ENCODE assay signal across 21 cellular contexts in genomic region chr4:186943607-186943908, GRCh38.
"Had no signal": no experiment of that assay in that cellular context is flagged by ENCODE, and none has a peak within 500 bp of the region (broad histone marks: within the 10 kb centered on the region; RNA-seq: fewer than 3 reads in every experiment).

No MANE protein-coding gene starts in this region.

- H3K36me3 ChIP-seq: gastrocnemius medialis, right lobe of liver had no signal

- H3K36me3 Mint-ChIP-seq: activated naive CD4-positive, alpha-beta T cell treated with anti-CD3 and anti-CD28 coated beads, Interleukin-2, amount 50 U/mL, for 24 hours; type B pancreatic cell had no signal

- H3K9me3 Mint-ChIP-seq: type B pancreatic cell had no signal

- H3K4me2 ChIP-seq: smooth muscle cell had no signal

- H3K27me3 Mint-ChIP-seq: activated CD4-positive, alpha-beta memory T cell treated with anti-CD3 and anti-CD28 coated beads, Interleukin-2, amount 10 ng/mL, durations not matched to agents 7 days and 5 days; activated naive CD4-positive, alpha-beta T cell treated with anti-CD3 and anti-CD28 coated beads, Interleukin-2, amount 50 U/mL, for 24 hours had no signal

- H3K4me1 Mint-ChIP-seq: activated CD4-positive, alpha-beta memory T cell treated with anti-CD3 and anti-CD28 coated beads, Interleukin-2, amount 10 ng/mL, durations not matched to agents 7 days and 5 days; activated naive CD4-positive, alpha-beta T cell treated with anti-CD3 and anti-CD28 coated beads, Interleukin-2, amount 50 U/mL, for 24 hours had no signal

- H3K4me3 Mint-ChIP-seq: activated CD4-positive, alpha-beta memory T cell treated with anti-CD3 and anti-CD28 coated beads, Interleukin-2, amount 10 ng/mL, durations not matched to agents 7 days and 5 days; activated naive CD4-positive, alpha-beta T cell treated with anti-CD3 and anti-CD28 coated beads, Interleukin-2, amount 50 U/mL, for 24 hours; activated T-cell treated with anti-CD3 and anti-CD28 coated beads, Interleukin-2, amount 50 U/mL, for 72 hours; type B pancreatic cell had no signal

- H3K27ac Mint-ChIP-seq: activated CD4-positive, alpha-beta memory T cell treated with anti-CD3 and anti-CD28 coated beads, Interleukin-2, amount 10 ng/mL, durations not matched to agents 7 days and 5 days; activated naive CD4-positive, alpha-beta T cell treated with anti-CD3 and anti-CD28 coated beads, Interleukin-2, amount 50 U/mL, for 24 hours; activated T-cell treated with anti-CD3 and anti-CD28 coated beads, Interleukin-2, amount 50 U/mL, for 72 hours; type B pancreatic cell had no signal

- ATAC-seq: activated T-cell treated with anti-CD3 and anti-CD28 coated beads, Interleukin-2, amount 50 U/mL, for 72 hours; body of pancreas; gastrocnemius medialis; right lobe of liver had no signal

- H3K4me3 ChIP-seq: body of pancreas, gastrocnemius medialis, right lobe of liver, smooth muscle cell, testis had no signal

- H3K27ac ChIP-seq: gastrocnemius medialis, right lobe of liver, testis had no signal

- FAIRE-seq: islet of Langerhans had no signal

- DNase-seq: activated CD4-positive, alpha-beta memory T cell treated with anti-CD3 and anti-CD28 coated beads, Interleukin-2, amount 10 ng/mL, durations not matched to agents 7 days and 5 days; activated CD4-positive, alpha-beta T cell treated with anti-CD3 and anti-CD28 coated beads for 48 hours; activated CD4-positive, CD25-positive, alpha-beta regulatory T cell; activated effector memory CD4-positive, alpha-beta T cell treated with Interleukin-2 at 50 U/mL for 16 hours; activated T-cell treated with anti-CD3 and anti-CD28 coated beads, Interleukin-2, amount 50 U/mL, for 72 hours; central memory CD4-positive, alpha-beta T cell; effector memory CD4-positive, alpha-beta T cell; gastrocnemius medialis; head of caudate nucleus; occipital lobe; posterior cingulate gyrus; right lobe of liver; stimulated activated CD4-positive, alpha-beta T cell treated with anti-CD3 and anti-CD28 coated beads, Interleukin-15, amount 100 ng/mL, for 24 hours; stimulated activated naive CD4-positive, alpha-beta T cell; T-helper 9 cell had no signal

- H3K9me3 ChIP-seq: body of pancreas, gastrocnemius medialis, right lobe of liver, testis had no signal

- H3K4me1 ChIP-seq: gastrocnemius medialis, testis had no signal

- H3K27me3 ChIP-seq: body of pancreas, gastrocnemius medialis, right lobe of liver, testis had no signal
